ENCODE assay signal across 16 cellular contexts in genomic region chr5:40675396-40676133, GRCh38. TPM values are rescaled to one million over a fixed set of nuclear protein-coding genes. Genes with fewer than 3 reads are reported as not detected.
DNase-seq lines count a peak whose midpoint lies in the region; ATAC-seq and TF ChIP-seq lines count a peak whose summit lies in the region.
"Had no signal": no experiment of that assay in that cellular context is flagged by ENCODE, and none has a peak within 500 bp of the region (broad histone marks: within the 10 kb centered on the region; RNA-seq: fewer than 3 reads in every experiment).

No MANE protein-coding gene starts in this region.

- DNase-seq in CD4-positive, CD25-positive, alpha-beta regulatory T cell: peak in 1 of 3 donors; percentile 59
- peak; percentile 21 for DNase-seq in ELR (ENCODE audit: low read depth)
- peak; percentile 65 for DNase-seq in T-helper 2 cell treated with Interferon-gamma antibody and Interleukin-4, amounts not matched to agents 5 μg/mL and 100 μg/mL, for 36 hours (ENCODE audit: low spot score)
- DNase-seq in effector memory CD4-positive, alpha-beta T cell: no peak
- no peak for DNase-seq in NCI-H510A treated with DMSO at 0.1 percent for 48 hours (lab: John Stamatoyannopoulos, UW)
- DNase-seq in ovary: no peak
- DNase-seq: effector CD4-positive, alpha-beta T cell; gastrocnemius medialis; HCEC 1CT; NCI-H1092; NCI-H345 had no signal

- H3K36me3 ChIP-seq in CD4-positive, CD25-positive, alpha-beta regulatory T cell (ENCODE audit: control insufficient read depth, insufficient read depth, low read length): no peaks in the 10 kb centered on the region
- H3K36me3 ChIP-seq in effector memory CD4-positive, alpha-beta T cell (ENCODE audit: control insufficient read depth, insufficient read depth, low read length): no peaks in the 10 kb centered on the region
- no peaks in the 10 kb centered on the region for H3K36me3 ChIP-seq in ovary
- H3K36me3 ChIP-seq: gastrocnemius medialis had no signal

- no peaks in the 10 kb centered on the region for H3K9me3 Mint-ChIP-seq in CD4-positive, CD25-positive, alpha-beta regulatory T cell
- no peaks in the 10 kb centered on the region for H3K9me3 Mint-ChIP-seq in T-helper 2 cell treated with Interferon-gamma antibody and Interleukin-4, amounts not matched to agents 5 μg/mL and 100 μg/mL, for 36 hours
- H3K9me3 Mint-ChIP-seq: brain, mesothelial cell of epicardium had no signal

- H3K4me3 Mint-ChIP-seq in CD4-positive, CD25-positive, alpha-beta regulatory T cell: peak overlapping the region; percentile 33 to 69 (median 41)
- peak overlapping the region; percentile 69 for H3K4me3 Mint-ChIP-seq in T-helper 2 cell treated with Interferon-gamma antibody and Interleukin-4, amounts not matched to agents 5 μg/mL and 100 μg/mL, for 36 hours
- H3K4me3 Mint-ChIP-seq: mesothelial cell of epicardium had no signal

- no peaks in the 10 kb centered on the region for H3K36me3 Mint-ChIP-seq in CD4-positive, CD25-positive, alpha-beta regulatory T cell
- peaks cover 14% of the 10 kb centered on the region for H3K36me3 Mint-ChIP-seq in T-helper 2 cell treated with Interferon-gamma antibody and Interleukin-4, amounts not matched to agents 5 μg/mL and 100 μg/mL, for 36 hours (ENCODE audit: low read depth)
- H3K36me3 Mint-ChIP-seq: brain, mesothelial cell of epicardium had no signal

- peaks cover 30 to 72% (median 52%) of the 10 kb centered on the region in 4 donors for H3K4me1 Mint-ChIP-seq in CD4-positive, CD25-positive, alpha-beta regulatory T cell
- peaks cover 66% of the 10 kb centered on the region for H3K4me1 Mint-ChIP-seq in T-helper 2 cell treated with Interferon-gamma antibody and Interleukin-4, amounts not matched to agents 5 μg/mL and 100 μg/mL, for 36 hours (ENCODE audit: low read depth)

- ATAC-seq in CD4-positive, CD25-positive, alpha-beta regulatory T cell (ENCODE audit: low read depth in 2 of 2): no peak
- no peak for ATAC-seq in HG03342 (IDR thresholded peaks at IDR 0.05; ENCODE audit: unreplicated experiment)
- ATAC-seq: gastrocnemius medialis, Panc1 had no signal

- H3K4me1 ChIP-seq in CD4-positive, CD25-positive, alpha-beta regulatory T cell (ENCODE audit: control insufficient read depth, insufficient read depth, low read length, poor library complexity, severe bottlenecking): peaks cover 49% of the 10 kb centered on the region
- peaks cover 33% of the 10 kb centered on the region for H3K4me1 ChIP-seq in effector memory CD4-positive, alpha-beta T cell (ENCODE audit: control insufficient read depth, insufficient read depth, low read length, poor library complexity, severe bottlenecking)
- peaks cover 2% of the 10 kb centered on the region for H3K4me1 ChIP-seq in ovary (ENCODE audit: insufficient read depth)

- no peaks in the 10 kb centered on the region for H3K27me3 ChIP-seq in CD4-positive, CD25-positive, alpha-beta regulatory T cell (ENCODE audit: control insufficient read depth, insufficient read depth, low read length)
- no peaks in the 10 kb centered on the region for H3K27me3 ChIP-seq in effector memory CD4-positive, alpha-beta T cell (replicated peaks; ENCODE audit: control insufficient read depth, insufficient read depth, low read length, poor library complexity, severe bottlenecking)
- H3K27me3 ChIP-seq in ovary: no peaks in the 10 kb centered on the region

- peak overlapping the region; percentile 55 for H3K4me3 ChIP-seq in CD4-positive, CD25-positive, alpha-beta regulatory T cell (ENCODE audit: low read depth, low read length)
- no peak overlapping the region for H3K4me3 ChIP-seq in effector memory CD4-positive, alpha-beta T cell (ENCODE audit: insufficient read depth, low read depth, low read length, poor library complexity, severe bottlenecking)
- H3K4me3 ChIP-seq in ovary: no peak overlapping the region
- H3K4me3 ChIP-seq: gastrocnemius medialis had no signal

- H3K9me3 ChIP-seq in CD4-positive, CD25-positive, alpha-beta regulatory T cell (ENCODE audit: control insufficient read depth in 2 of 2, low read length in 2 of 2): no peaks in the 10 kb centered on the region
- no peaks in the 10 kb centered on the region for H3K9me3 ChIP-seq in effector memory CD4-positive, alpha-beta T cell (ENCODE audit: control insufficient read depth, low read length)
- H3K9me3 ChIP-seq in ovary: no peaks in the 10 kb centered on the region
- H3K9me3 ChIP-seq: gastrocnemius medialis had no signal

- TF ChIP-seq EP300 in ovary (IDR thresholded peaks at IDR 0.05): no peak

- 84 to 93% (median 89%) methylated on average over 7 of the region's 7 CpGs for WGBS in ovary, 3 donors

- H3K27ac Mint-ChIP-seq in CD4-positive, CD25-positive, alpha-beta regulatory T cell: peak overlapping the region; percentile 8 to 86 (median 76)
- H3K27ac Mint-ChIP-seq in T-helper 2 cell treated with Interferon-gamma antibody and Interleukin-4, amounts not matched to agents 5 μg/mL and 100 μg/mL, for 36 hours: peak overlapping the region; percentile 92

- no peaks in the 10 kb centered on the region for H3K27me3 Mint-ChIP-seq in CD4-positive, CD25-positive, alpha-beta regulatory T cell
- no peaks in the 10 kb centered on the region for H3K27me3 Mint-ChIP-seq in T-helper 2 cell treated with Interferon-gamma antibody and Interleukin-4, amounts not matched to agents 5 μg/mL and 100 μg/mL, for 36 hours (ENCODE audit: low read depth)

- H3K27ac ChIP-seq in CD4-positive, CD25-positive, alpha-beta regulatory T cell (ENCODE audit: insufficient read depth, low read length, poor library complexity, severe bottlenecking): peak overlapping the region; percentile 29
- peak overlapping the region; percentile 34 for H3K27ac ChIP-seq in effector memory CD4-positive, alpha-beta T cell (ENCODE audit: insufficient read depth, low read length, poor library complexity, severe bottlenecking)
- H3K27ac ChIP-seq in ovary: no peak overlapping the region
- H3K27ac ChIP-seq: C4-2B, gastrocnemius medialis had no signal

- TF ChIP-seq CTCF in ovary (IDR thresholded peaks at IDR 0.05): no peak

- intact Hi-C loops in ovary (cut with DNase I): loop anchor here in 1 of 4 donors (10.0 kb wide), 1 partner anchor 961 kb away; no protein-coding TSS in a partner anchor

- no peak for TF ChIP-seq POLR2A in ovary (IDR thresholded peaks at IDR 0.05)

RNA-seq across cellular contexts. Expression of gene PTGER4, which starts 4.2 kb away (rescaled TPM):
- total RNA-seq in CD4-positive, CD25-positive, alpha-beta regulatory T cell: 343 TPM
- 10 to 100 TPM; 17.2 to 37.6 (median 24.3) TPM for polyA plus RNA-seq in CD4-positive, CD25-positive, alpha-beta regulatory T cell
- 1 to 10 TPM in 5 of 7 donors, under 1 TPM in 2; 0.66 to 8.8 (median 2.8) TPM for total RNA-seq in ovary
- 1 to 10 TPM; 1.0 to 3.5 TPM for polyA plus RNA-seq in ovary

Comparison
In these comparisons a context has a peak if more than half of its experiments do, and no peak if none do; other contexts are left out.
1. DNase-seq: peak in ELR (single experiment) and T-helper 2 cell treated with Interferon-gamma antibody and Interleukin-4, amounts not matched to agents 5 μg/mL and 100 μg/mL, for 36 hours (single experiment); none in effector memory CD4-positive, alpha-beta T cell (0 of 3), NCI-H510A treated with DMSO at 0.1 percent for 48 hours (single experiment) and ovary (0 of 5).
2. H3K27ac ChIP-seq: peak in CD4-positive, CD25-positive, alpha-beta regulatory T cell (single experiment) and effector memory CD4-positive, alpha-beta T cell (single experiment); none in ovary (0 of 2).
3. RNA of gene PTGER4, which starts 4.2 kb away (total RNA-seq): 343 TPM in CD4-positive, CD25-positive, alpha-beta regulatory T cell (single experiment); 0.66 to 8.8 TPM in ovary; every median in the first group is over 10 times any median in the second.